Comparison of ENCODE assay signal across 1 cellular context in genomic region chr10:34995925-34996324, GRCh38.
TF ChIP-seq lines count a peak whose summit lies in the region.

No MANE protein-coding gene starts in this region.

TF ChIP-seq in IMR-90, 13 proteins besides CTCF, POLR2A, EP300 and RAD21 (continued from another document):
- no peak for TF ChIP-seq USF2 (IDR thresholded peaks at IDR 0.05; ENCODE audit: low read depth, low read length)
- TF ChIP-seq MAFK (IDR thresholded peaks at IDR 0.05; ENCODE audit: low read depth, low read length): no peak
- TF ChIP-seq MAZ (IDR thresholded peaks at IDR 0.05; ENCODE audit: borderline replicate concordance, low read depth, low read length): no peak
- TF ChIP-seq RCOR1 (IDR thresholded peaks at IDR 0.05; ENCODE audit: insufficient replicate concordance, low read length): no peak
- no peak for TF ChIP-seq SMC3 (IDR thresholded peaks at IDR 0.05; ENCODE audit: low read depth, low read length)
